In the genomic region with DNA sequence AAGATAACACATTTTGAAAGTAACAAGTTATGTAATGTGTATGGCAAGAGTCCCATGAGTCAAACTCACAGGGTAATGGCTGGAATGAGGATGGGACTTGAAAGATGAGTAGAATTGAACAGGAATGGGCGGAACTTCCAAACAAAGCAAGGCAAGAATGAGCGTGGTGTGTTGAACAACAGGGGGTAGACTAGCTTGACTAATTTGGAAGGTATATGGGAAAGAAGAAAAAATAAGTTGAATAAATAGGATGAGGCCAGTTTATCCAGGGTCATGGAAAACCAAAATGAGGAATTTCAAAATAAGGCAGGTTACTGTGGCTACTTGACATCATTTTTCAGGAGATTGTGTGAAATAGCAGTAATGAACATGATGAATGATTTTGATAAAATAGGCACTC, we compare ENCODE assay signal across 1 cellular context.
TF ChIP-seq lines count a peak whose summit lies in the region.

No MANE protein-coding gene starts in this region.

TF ChIP-seq in K562, 482 proteins besides CTCF, POLR2A, EP300 and RAD21 (continued from another document):
- TF ChIP-seq JUND (IDR thresholded peaks at IDR 0.05; ENCODE audit: borderline replicate concordance, low read depth, low read length) (no peak), JUND (tag; IDR thresholded peaks at IDR 0.05; ENCODE audit: borderline replicate concordance, low read depth, low read length) (0 out of 3 replicates have a peak, but pooled peaks have one; percentile 3), ZBTB26 (CRISPR knock-in tag; IDR thresholded peaks at IDR 0.05) (peak; percentile 16; the same call in 1 of the 2 replicates), MYC (IDR thresholded peaks at IDR 0.05; ENCODE audit: low read depth, low read length) (no peak), MYC (CRISPR knock-in tag; IDR thresholded peaks at IDR 0.05; ENCODE audit: borderline replicate concordance, low read depth) (no peak), DPF2 (IDR thresholded peaks at IDR 0.05) (0 out of 2 replicates have a peak, but pooled peaks have one; percentile 16), ZSCAN32 (CRISPR knock-in tag; IDR thresholded peaks at IDR 0.05) (0 out of 2 replicates have a peak, but pooled peaks have one; percentile 11), EHMT2 (IDR thresholded peaks at IDR 0.05) (0 out of 2 replicates have a peak, but pooled peaks have one; percentile 18), KLF10 (CRISPR knock-in tag; IDR thresholded peaks at IDR 0.05) (peak; percentile 30; the same call in 1 of the 2 replicates), RAD51 (IDR thresholded peaks at IDR 0.05; ENCODE audit: borderline replicate concordance, low read depth) (peak; percentile 7; the same call in 1 of the 2 replicates), OTX1 (CRISPR knock-in tag; IDR thresholded peaks at IDR 0.05) (peak; percentile 84; the same call in 1 of the 2 replicates), RNF2 (IDR thresholded peaks at IDR 0.05) (0 out of 2 replicates have a peak, but pooled peaks have one; percentile 10), ZNF586 (CRISPR knock-in tag; conservative IDR thresholded peaks at IDR 0.05) (0 out of 2 replicates have a peak, but pooled peaks have one; percentile 70), PML (IDR thresholded peaks at IDR 0.05; ENCODE audit: low read length) (peak; percentile 55; the same call in 1 of the 2 replicates), RBFOX2 (IDR thresholded peaks at IDR 0.05; ENCODE audit: low read depth, low read length) (peak; percentile 39; the same call in 1 of the 2 replicates), ELF4 (CRISPR knock-in tag; IDR thresholded peaks at IDR 0.05) (0 out of 2 replicates have a peak, but pooled peaks have one; percentile 63), POLR2G (IDR thresholded peaks at IDR 0.05; ENCODE audit: low read depth, low read length) (0 out of 2 replicates have a peak, but pooled peaks have one; percentile 32), MTA1 (IDR thresholded peaks at IDR 0.05; ENCODE audit: borderline replicate concordance) (no peak), ZNF717 (CRISPR knock-in tag; IDR thresholded peaks at IDR 0.05) (0 out of 2 replicates have a peak, but pooled peaks have one; percentile 29), CREB3 (tag; conservative IDR thresholded peaks at IDR 0.05; ENCODE audit: low read depth) (no peak), ARNT (IDR thresholded peaks at IDR 0.05) (peak in 1 of 2 experiments; percentile 27; a peak in 1 of 4 replicates), NFIC (IDR thresholded peaks at IDR 0.05) (0 out of 2 replicates have a peak, but pooled peaks have one; percentile 15), HBP1 (CRISPR knock-in tag; IDR thresholded peaks at IDR 0.05) (peak; percentile 87), ZNF668 (CRISPR knock-in tag; IDR thresholded peaks at IDR 0.05) (no peak), SUPT5H (IDR thresholded peaks at IDR 0.05) (0 out of 2 replicates have a peak, but pooled peaks have one; percentile 8), TOE1 (IDR thresholded peaks at IDR 0.05; ENCODE audit: borderline replicate concordance) (0 out of 2 replicates have a peak, but pooled peaks have one; percentile 28), TOE1 (CRISPR knock-in tag; IDR thresholded peaks at IDR 0.05; ENCODE audit: borderline replicate concordance, low read depth) (no peak), ZNF444 (CRISPR knock-in tag; IDR thresholded peaks at IDR 0.05) (0 out of 2 replicates have a peak, but pooled peaks have one; percentile 45), ZNF592 (IDR thresholded peaks at IDR 0.05) (0 out of 2 replicates have a peak, but pooled peaks have one; percentile 12)
- TF ChIP-seq, protein P1, sequence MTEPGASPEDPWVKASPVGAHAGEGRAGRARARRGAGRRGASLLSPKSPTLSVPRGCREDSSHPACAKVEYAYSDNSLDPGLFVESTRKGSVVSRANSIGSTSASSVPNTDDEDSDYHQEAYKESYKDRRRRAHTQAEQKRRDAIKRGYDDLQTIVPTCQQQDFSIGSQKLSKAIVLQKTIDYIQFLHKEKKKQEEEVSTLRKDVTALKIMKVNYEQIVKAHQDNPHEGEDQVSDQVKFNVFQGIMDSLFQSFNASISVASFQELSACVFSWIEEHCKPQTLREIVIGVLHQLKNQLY (CRISPR knock-in tag; conservative IDR thresholded peaks at IDR 0.05), result no peak
- TF ChIP-seq, protein P2, sequence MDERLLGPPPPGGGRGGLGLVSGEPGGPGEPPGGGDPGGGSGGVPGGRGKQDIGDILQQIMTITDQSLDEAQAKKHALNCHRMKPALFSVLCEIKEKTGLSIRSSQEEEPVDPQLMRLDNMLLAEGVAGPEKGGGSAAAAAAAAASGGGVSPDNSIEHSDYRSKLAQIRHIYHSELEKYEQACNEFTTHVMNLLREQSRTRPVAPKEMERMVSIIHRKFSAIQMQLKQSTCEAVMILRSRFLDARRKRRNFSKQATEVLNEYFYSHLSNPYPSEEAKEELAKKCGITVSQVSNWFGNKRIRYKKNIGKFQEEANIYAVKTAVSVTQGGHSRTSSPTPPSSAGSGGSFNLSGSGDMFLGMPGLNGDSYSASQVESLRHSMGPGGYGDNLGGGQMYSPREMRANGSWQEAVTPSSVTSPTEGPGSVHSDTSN (CRISPR knock-in tag; IDR thresholded peaks at IDR 0.05; ENCODE audit: low read depth), result no peak
- TF ChIP-seq, protein P2 (tag; conservative IDR thresholded peaks at IDR 0.05; ENCODE audit: low read depth), result no peak
- TF ChIP-seq, protein P3, sequence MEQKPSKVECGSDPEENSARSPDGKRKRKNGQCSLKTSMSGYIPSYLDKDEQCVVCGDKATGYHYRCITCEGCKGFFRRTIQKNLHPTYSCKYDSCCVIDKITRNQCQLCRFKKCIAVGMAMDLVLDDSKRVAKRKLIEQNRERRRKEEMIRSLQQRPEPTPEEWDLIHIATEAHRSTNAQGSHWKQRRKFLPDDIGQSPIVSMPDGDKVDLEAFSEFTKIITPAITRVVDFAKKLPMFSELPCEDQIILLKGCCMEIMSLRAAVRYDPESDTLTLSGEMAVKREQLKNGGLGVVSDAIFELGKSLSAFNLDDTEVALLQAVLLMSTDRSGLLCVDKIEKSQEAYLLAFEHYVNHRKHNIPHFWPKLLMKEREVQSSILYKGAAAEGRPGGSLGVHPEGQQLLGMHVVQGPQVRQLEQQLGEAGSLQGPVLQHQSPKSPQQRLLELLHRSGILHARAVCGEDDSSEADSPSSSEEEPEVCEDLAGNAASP (IDR thresholded peaks at IDR 0.05), result no peak
